1 cellular context compared by ENCODE assay signal in the genomic region with DNA sequence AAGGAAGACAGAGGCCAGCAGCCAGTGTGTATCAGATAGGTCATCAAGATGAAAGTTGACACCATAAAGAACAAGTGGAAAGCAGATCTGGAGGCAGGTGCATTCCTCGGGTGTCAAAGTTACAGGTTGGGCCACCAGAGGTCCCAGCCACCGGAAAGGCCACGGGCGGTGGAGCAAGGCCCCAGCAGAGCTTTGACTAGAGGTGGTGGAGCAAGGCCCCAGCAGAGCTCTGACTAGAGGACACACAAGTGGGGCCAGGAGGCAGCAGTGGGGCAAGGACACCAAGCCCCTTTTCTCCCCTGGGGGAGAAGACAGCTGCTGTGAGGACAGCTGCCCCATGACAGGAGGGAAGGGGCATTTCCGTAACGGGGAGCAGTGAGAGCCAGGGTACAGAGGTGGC.
TF ChIP-seq lines count a peak whose summit lies in the region.

No MANE protein-coding gene starts in this region.

TF ChIP-seq in GM23338, 12 proteins besides CTCF, POLR2A, EP300 and RAD21 (continued from another document):
- TF ChIP-seq, protein P1, sequence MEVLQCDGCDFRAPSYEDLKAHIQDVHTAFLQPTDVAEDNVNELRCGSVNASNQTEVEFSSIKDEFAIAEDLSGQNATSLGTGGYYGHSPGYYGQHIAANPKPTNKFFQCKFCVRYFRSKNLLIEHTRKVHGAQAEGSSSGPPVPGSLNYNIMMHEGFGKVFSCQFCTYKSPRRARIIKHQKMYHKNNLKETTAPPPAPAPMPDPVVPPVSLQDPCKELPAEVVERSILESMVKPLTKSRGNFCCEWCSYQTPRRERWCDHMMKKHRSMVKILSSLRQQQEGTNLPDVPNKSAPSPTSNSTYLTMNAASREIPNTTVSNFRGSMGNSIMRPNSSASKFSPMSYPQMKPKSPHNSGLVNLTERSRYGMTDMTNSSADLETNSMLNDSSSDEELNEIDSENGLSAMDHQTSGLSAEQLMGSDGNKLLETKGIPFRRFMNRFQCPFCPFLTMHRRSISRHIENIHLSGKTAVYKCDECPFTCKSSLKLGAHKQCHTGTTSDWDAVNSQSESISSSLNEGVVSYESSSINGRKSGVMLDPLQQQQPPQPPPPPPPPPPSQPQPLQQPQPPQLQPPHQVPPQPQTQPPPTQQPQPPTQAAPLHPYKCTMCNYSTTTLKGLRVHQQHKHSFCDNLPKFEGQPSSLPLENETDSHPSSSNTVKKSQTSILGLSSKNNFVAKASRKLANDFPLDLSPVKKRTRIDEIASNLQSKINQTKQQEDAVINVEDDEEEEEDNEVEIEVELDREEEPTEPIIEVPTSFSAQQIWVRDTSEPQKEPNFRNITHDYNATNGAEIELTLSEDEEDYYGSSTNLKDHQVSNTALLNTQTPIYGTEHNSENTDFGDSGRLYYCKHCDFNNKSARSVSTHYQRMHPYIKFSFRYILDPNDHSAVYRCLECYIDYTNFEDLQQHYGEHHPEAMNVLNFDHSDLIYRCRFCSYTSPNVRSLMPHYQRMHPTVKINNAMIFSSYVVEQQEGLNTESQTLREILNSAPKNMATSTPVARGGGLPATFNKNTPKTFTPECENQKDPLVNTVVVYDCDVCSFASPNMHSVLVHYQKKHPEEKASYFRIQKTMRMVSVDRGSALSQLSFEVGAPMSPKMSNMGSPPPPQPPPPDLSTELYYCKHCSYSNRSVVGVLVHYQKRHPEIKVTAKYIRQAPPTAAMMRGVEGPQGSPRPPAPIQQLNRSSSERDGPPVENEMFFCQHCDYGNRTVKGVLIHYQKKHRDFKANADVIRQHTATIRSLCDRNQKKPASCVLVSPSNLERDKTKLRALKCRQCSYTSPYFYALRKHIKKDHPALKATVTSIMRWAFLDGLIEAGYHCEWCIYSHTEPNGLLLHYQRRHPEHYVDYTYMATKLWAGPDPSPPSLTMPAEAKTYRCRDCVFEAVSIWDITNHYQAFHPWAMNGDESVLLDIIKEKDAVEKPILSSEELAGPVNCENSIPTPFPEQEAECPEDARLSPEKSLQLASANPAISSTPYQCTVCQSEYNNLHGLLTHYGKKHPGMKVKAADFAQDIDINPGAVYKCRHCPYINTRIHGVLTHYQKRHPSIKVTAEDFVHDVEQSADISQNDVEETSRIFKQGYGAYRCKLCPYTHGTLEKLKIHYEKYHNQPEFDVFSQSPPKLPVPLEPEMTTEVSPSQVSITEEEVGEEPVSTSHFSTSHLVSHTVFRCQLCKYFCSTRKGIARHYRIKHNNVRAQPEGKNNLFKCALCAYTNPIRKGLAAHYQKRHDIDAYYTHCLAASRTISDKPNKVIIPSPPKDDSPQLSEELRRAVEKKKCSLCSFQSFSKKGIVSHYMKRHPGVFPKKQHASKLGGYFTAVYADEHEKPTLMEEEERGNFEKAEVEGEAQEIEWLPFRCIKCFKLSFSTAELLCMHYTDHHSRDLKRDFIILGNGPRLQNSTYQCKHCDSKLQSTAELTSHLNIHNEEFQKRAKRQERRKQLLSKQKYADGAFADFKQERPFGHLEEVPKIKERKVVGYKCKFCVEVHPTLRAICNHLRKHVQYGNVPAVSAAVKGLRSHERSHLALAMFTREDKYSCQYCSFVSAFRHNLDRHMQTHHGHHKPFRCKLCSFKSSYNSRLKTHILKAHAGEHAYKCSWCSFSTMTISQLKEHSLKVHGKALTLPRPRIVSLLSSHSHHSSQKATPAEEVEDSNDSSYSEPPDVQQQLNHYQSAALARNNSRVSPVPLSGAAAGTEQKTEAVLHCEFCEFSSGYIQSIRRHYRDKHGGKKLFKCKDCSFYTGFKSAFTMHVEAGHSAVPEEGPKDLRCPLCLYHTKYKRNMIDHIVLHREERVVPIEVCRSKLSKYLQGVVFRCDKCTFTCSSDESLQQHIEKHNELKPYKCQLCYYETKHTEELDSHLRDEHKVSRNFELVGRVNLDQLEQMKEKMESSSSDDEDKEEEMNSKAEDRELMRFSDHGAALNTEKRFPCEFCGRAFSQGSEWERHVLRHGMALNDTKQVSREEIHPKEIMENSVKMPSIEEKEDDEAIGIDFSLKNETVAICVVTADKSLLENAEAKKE (CRISPR knock-in tag; IDR thresholded peaks at IDR 0.05): no peak
- TF ChIP-seq NANOG (IDR thresholded peaks at IDR 0.05; ENCODE audit: borderline replicate concordance) (no peak), EZH2 (IDR thresholded peaks at IDR 0.05; ENCODE audit: low read depth, unreplicated experiment) (no peak), ZNF331 (CRISPR knock-in tag; IDR thresholded peaks at IDR 0.05; ENCODE audit: low read depth) (no peak), STAT1 (IDR thresholded peaks at IDR 0.05; ENCODE audit: unreplicated experiment) (no peak), POLR2AphosphoS5 (IDR thresholded peaks at IDR 0.05; ENCODE audit: low read depth) (no peak), JUNB (IDR thresholded peaks at IDR 0.05; ENCODE audit: unreplicated experiment) (no peak)
- TF ChIP-seq, protein P2, sequence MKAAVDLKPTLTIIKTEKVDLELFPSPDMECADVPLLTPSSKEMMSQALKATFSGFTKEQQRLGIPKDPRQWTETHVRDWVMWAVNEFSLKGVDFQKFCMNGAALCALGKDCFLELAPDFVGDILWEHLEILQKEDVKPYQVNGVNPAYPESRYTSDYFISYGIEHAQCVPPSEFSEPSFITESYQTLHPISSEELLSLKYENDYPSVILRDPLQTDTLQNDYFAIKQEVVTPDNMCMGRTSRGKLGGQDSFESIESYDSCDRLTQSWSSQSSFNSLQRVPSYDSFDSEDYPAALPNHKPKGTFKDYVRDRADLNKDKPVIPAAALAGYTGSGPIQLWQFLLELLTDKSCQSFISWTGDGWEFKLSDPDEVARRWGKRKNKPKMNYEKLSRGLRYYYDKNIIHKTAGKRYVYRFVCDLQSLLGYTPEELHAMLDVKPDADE (IDR thresholded peaks at IDR 0.05): no peak
- TF ChIP-seq, protein P3, sequence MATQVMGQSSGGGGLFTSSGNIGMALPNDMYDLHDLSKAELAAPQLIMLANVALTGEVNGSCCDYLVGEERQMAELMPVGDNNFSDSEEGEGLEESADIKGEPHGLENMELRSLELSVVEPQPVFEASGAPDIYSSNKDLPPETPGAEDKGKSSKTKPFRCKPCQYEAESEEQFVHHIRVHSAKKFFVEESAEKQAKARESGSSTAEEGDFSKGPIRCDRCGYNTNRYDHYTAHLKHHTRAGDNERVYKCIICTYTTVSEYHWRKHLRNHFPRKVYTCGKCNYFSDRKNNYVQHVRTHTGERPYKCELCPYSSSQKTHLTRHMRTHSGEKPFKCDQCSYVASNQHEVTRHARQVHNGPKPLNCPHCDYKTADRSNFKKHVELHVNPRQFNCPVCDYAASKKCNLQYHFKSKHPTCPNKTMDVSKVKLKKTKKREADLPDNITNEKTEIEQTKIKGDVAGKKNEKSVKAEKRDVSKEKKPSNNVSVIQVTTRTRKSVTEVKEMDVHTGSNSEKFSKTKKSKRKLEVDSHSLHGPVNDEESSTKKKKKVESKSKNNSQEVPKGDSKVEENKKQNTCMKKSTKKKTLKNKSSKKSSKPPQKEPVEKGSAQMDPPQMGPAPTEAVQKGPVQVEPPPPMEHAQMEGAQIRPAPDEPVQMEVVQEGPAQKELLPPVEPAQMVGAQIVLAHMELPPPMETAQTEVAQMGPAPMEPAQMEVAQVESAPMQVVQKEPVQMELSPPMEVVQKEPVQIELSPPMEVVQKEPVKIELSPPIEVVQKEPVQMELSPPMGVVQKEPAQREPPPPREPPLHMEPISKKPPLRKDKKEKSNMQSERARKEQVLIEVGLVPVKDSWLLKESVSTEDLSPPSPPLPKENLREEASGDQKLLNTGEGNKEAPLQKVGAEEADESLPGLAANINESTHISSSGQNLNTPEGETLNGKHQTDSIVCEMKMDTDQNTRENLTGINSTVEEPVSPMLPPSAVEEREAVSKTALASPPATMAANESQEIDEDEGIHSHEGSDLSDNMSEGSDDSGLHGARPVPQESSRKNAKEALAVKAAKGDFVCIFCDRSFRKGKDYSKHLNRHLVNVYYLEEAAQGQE (IDR thresholded peaks at IDR 0.05; ENCODE audit: unreplicated experiment): no peak
